1 cellular context compared by ENCODE assay signal in the genomic region with DNA sequence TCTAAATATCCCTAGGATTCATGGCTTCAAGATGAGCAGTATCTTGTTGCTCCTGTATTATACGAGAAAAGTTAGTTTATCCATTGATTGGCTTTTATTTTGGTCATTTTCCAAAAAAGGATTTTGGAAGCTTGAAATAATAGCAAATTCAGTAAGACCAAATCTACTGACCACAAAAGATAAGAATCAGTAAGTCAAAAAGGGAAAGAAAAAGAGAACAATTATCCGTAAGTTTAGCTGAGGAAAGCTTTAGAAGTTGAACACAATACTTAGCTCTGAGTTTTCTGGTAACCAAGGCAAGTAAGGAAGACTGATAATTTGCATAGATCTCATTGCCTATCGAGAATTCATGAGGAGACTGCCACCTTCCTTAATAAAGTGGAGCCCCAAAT.
TF ChIP-seq lines count a peak whose summit lies in the region.

No MANE protein-coding gene starts in this region.

TF ChIP-seq in SK-N-SH treated with all-trans-retinoic acid at 6 μM for 48 hours, 23 proteins besides CTCF, POLR2A, EP300 and RAD21 (continued from another document):
- TF ChIP-seq, protein P1, sequence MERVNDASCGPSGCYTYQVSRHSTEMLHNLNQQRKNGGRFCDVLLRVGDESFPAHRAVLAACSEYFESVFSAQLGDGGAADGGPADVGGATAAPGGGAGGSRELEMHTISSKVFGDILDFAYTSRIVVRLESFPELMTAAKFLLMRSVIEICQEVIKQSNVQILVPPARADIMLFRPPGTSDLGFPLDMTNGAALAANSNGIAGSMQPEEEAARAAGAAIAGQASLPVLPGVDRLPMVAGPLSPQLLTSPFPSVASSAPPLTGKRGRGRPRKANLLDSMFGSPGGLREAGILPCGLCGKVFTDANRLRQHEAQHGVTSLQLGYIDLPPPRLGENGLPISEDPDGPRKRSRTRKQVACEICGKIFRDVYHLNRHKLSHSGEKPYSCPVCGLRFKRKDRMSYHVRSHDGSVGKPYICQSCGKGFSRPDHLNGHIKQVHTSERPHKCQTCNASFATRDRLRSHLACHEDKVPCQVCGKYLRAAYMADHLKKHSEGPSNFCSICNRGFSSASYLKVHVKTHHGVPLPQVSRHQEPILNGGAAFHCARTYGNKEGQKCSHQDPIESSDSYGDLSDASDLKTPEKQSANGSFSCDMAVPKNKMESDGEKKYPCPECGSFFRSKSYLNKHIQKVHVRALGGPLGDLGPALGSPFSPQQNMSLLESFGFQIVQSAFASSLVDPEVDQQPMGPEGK (CRISPR knock-in tag; IDR thresholded peaks at IDR 0.05; ENCODE audit: borderline replicate concordance): no peak
- TF ChIP-seq ISL1 (CRISPR knock-in tag; IDR thresholded peaks at IDR 0.05): no peak
- TF ChIP-seq ESRRG (CRISPR knock-in tag; IDR thresholded peaks at IDR 0.05): no peak
- TF ChIP-seq RARB (CRISPR knock-in tag; IDR thresholded peaks at IDR 0.05): no peak
